ENCODE assay signal across 9 cellular contexts in genomic region chr1:154860154-154860870, GRCh38. TPM values are rescaled to one million over a fixed set of nuclear protein-coding genes. Genes with fewer than 3 reads are reported as not detected.
DNase-seq lines count a peak whose midpoint lies in the region; ATAC-seq and TF ChIP-seq lines count a peak whose summit lies in the region.
"Had no signal": no experiment of that assay in that cellular context is flagged by ENCODE, and none has a peak within 500 bp of the region (broad histone marks: within the 10 kb centered on the region; RNA-seq: fewer than 3 reads in every experiment).

No MANE protein-coding gene starts in this region.

- TF ChIP-seq CTCF in CD8-positive, alpha-beta T cell (IDR thresholded peaks at IDR 0.05) = no peak

- intact Hi-C loops in CD8-positive, alpha-beta T cell (cut with DNase I, micrococcal nuclease) = no loop called here

- DNase-seq in activated naive CD4-positive, alpha-beta T cell treated with anti-CD3 and anti-CD28 coated beads, Interleukin-2, amount 50 U/mL, for 72 hours (ENCODE audit: low spot score in 2 of 2) = no peak
- DNase-seq in activated naive CD4-positive, alpha-beta T cell treated with anti-CD3 and anti-CD28 coated beads, Interleukin-2, amount 10 ng/mL, durations not matched to agents 7 days and 5 days = no peak
- peak; percentile 50 for DNase-seq in stimulated activated naive B cell treated with anti-CD40 and anti-IgM and Interleukin-4, amounts not matched to agents 10 μg/mL and 1 μg/mL and 100 μg/mL, for 72 hours
- no peak for DNase-seq in ureter (ENCODE audit: low spot score)
- no peak for DNase-seq in dermis blood vessel endothelial cell
- no peak for DNase-seq in CD8-positive, alpha-beta T cell
- DNase-seq: kidney had no signal

- CTCF ChIA-PET in activated naive CD4-positive, alpha-beta T cell treated with anti-CD3 and anti-CD28 coated beads, Interleukin-2, amount 10 ng/mL, durations not matched to agents 7 days and 5 days (lab: Charles Lee) = interaction anchor here (1.5 to 1.6 kb wide), 2 partner anchors 11 to 18 kb away, joined by 3 to 4 read pairs; no protein-coding TSS in a partner anchor
- CTCF ChIA-PET in CD8-positive, alpha-beta T cell (lab: Charles Lee) = interaction anchor here (1.4 kb wide), 1 partner anchor 18 kb away, joined by 4 read pairs; no protein-coding TSS in a partner anchor

- TF ChIP-seq POLR2A in Raji (IDR thresholded peaks at IDR 0.05; ENCODE audit: insufficient read depth, low read depth, low read length) = peak; percentile 67

- no peaks in the 10 kb centered on the region for H3K36me3 Mint-ChIP-seq in activated naive CD4-positive, alpha-beta T cell treated with anti-CD3 and anti-CD28 coated beads, Interleukin-2, amount 50 U/mL, for 72 hours
- no peaks in the 10 kb centered on the region for H3K36me3 Mint-ChIP-seq in activated naive CD4-positive, alpha-beta T cell treated with anti-CD3 and anti-CD28 coated beads, Interleukin-2, amount 10 ng/mL, durations not matched to agents 7 days and 5 days
- H3K36me3 Mint-ChIP-seq in stimulated activated naive B cell treated with anti-CD40 and anti-IgM and Interleukin-4, amounts not matched to agents 10 μg/mL and 1 μg/mL and 100 μg/mL, for 72 hours = no peaks in the 10 kb centered on the region
- no peaks in the 10 kb centered on the region for H3K36me3 Mint-ChIP-seq in CD8-positive, alpha-beta T cell

- no peaks in the 10 kb centered on the region for H3K9me3 Mint-ChIP-seq in activated naive CD4-positive, alpha-beta T cell treated with anti-CD3 and anti-CD28 coated beads, Interleukin-2, amount 50 U/mL, for 72 hours
- H3K9me3 Mint-ChIP-seq in activated naive CD4-positive, alpha-beta T cell treated with anti-CD3 and anti-CD28 coated beads, Interleukin-2, amount 10 ng/mL, durations not matched to agents 7 days and 5 days = no peaks in the 10 kb centered on the region
- no peaks in the 10 kb centered on the region for H3K9me3 Mint-ChIP-seq in stimulated activated naive B cell treated with anti-CD40 and anti-IgM and Interleukin-4, amounts not matched to agents 10 μg/mL and 1 μg/mL and 100 μg/mL, for 72 hours
- H3K9me3 Mint-ChIP-seq in CD8-positive, alpha-beta T cell = no peaks in the 10 kb centered on the region

- H3K4me1 Mint-ChIP-seq in activated naive CD4-positive, alpha-beta T cell treated with anti-CD3 and anti-CD28 coated beads, Interleukin-2, amount 10 ng/mL, durations not matched to agents 7 days and 5 days = peaks cover 8% of the 10 kb centered on the region
- H3K4me1 Mint-ChIP-seq in stimulated activated naive B cell treated with anti-CD40 and anti-IgM and Interleukin-4, amounts not matched to agents 10 μg/mL and 1 μg/mL and 100 μg/mL, for 72 hours = peaks cover 49 to 51% of the 10 kb centered on the region in 2 donors
- no peaks in the 10 kb centered on the region for H3K4me1 Mint-ChIP-seq in CD8-positive, alpha-beta T cell (ENCODE audit: low read depth)

- no peak overlapping the region for H3K27ac ChIP-seq in CD8-positive, alpha-beta T cell (ENCODE audit: low read depth, low read length)

- no peak overlapping the region for H3K4me3 Mint-ChIP-seq in activated naive CD4-positive, alpha-beta T cell treated with anti-CD3 and anti-CD28 coated beads, Interleukin-2, amount 10 ng/mL, durations not matched to agents 7 days and 5 days
- peak overlapping the region; percentile 57 to 66 for H3K4me3 Mint-ChIP-seq in stimulated activated naive B cell treated with anti-CD40 and anti-IgM and Interleukin-4, amounts not matched to agents 10 μg/mL and 1 μg/mL and 100 μg/mL, for 72 hours
- H3K4me3 Mint-ChIP-seq in CD8-positive, alpha-beta T cell = no peak overlapping the region

- no peaks in the 10 kb centered on the region for H3K36me3 ChIP-seq in CD8-positive, alpha-beta T cell (ENCODE audit: insufficient read depth, low read length)

- POLR2A ChIA-PET in CD8-positive, alpha-beta T cell (lab: Charles Lee) = no interaction called here

- H3K27me3 Mint-ChIP-seq in activated naive CD4-positive, alpha-beta T cell treated with anti-CD3 and anti-CD28 coated beads, Interleukin-2, amount 10 ng/mL, durations not matched to agents 7 days and 5 days = peaks cover 47% of the 10 kb centered on the region
- H3K27me3 Mint-ChIP-seq in stimulated activated naive B cell treated with anti-CD40 and anti-IgM and Interleukin-4, amounts not matched to agents 10 μg/mL and 1 μg/mL and 100 μg/mL, for 72 hours = peaks cover 17 to 22% of the 10 kb centered on the region in 2 donors
- peaks cover 2% of the 10 kb centered on the region for H3K27me3 Mint-ChIP-seq in CD8-positive, alpha-beta T cell (ENCODE audit: low read depth)

- no peaks in the 10 kb centered on the region for H3K9me3 ChIP-seq in CD8-positive, alpha-beta T cell (ENCODE audit: low read length)

- peak in 1 of 2 donors; percentile 40 for ATAC-seq in activated naive CD4-positive, alpha-beta T cell treated with anti-CD3 and anti-CD28 coated beads, Interleukin-2, amount 50 U/mL, for 72 hours
- ATAC-seq in HG02970 (IDR thresholded peaks at IDR 0.05; ENCODE audit: low FRiP score, unreplicated experiment) = peak; percentile 43
- peak; percentile 67 to 69 for ATAC-seq in stimulated activated naive B cell treated with anti-CD40 and anti-IgM and Interleukin-4, amounts not matched to agents 10 μg/mL and 1 μg/mL and 100 μg/mL, for 72 hours (replicated peaks)
- ATAC-seq in CD8-positive, alpha-beta T cell = no peak

- H3K27ac Mint-ChIP-seq in activated naive CD4-positive, alpha-beta T cell treated with anti-CD3 and anti-CD28 coated beads, Interleukin-2, amount 50 U/mL, for 72 hours = peak overlapping the region; percentile 80 to 91
- H3K27ac Mint-ChIP-seq in activated naive CD4-positive, alpha-beta T cell treated with anti-CD3 and anti-CD28 coated beads, Interleukin-2, amount 10 ng/mL, durations not matched to agents 7 days and 5 days = no peak overlapping the region
- H3K27ac Mint-ChIP-seq in stimulated activated naive B cell treated with anti-CD40 and anti-IgM and Interleukin-4, amounts not matched to agents 10 μg/mL and 1 μg/mL and 100 μg/mL, for 72 hours = peak overlapping the region; percentile 88
- H3K27ac Mint-ChIP-seq in CD8-positive, alpha-beta T cell = no peak overlapping the region

- H3K4me3 ChIP-seq in CD8-positive, alpha-beta T cell (ENCODE audit: low read depth, low read length) = no peak overlapping the region

- H3K27me3 ChIP-seq in CD8-positive, alpha-beta T cell (ENCODE audit: insufficient read depth, low read length) = no peaks in the 10 kb centered on the region

- no peaks in the 10 kb centered on the region for H3K4me1 ChIP-seq in CD8-positive, alpha-beta T cell (ENCODE audit: insufficient read depth, low read length)

RNA-seq across cellular contexts. Expression of gene KCNN3, which starts 9.8 kb away (rescaled TPM):
- under 1 TPM; 0.04 to 0.32 TPM for total RNA-seq in activated naive CD4-positive, alpha-beta T cell treated with anti-CD3 and anti-CD28 coated beads, Interleukin-2, amount 50 U/mL, for 72 hours
- total RNA-seq in ureter (5.4 TPM), dermis blood vessel endothelial cell (1.7 and 3.6 TPM in 2 replicates)
- total RNA-seq in CD8-positive, alpha-beta T cell = under 1 TPM in 1 of 2 experiments, not detected in 1; 0.03 TPM

Comparison
In these comparisons a context has a peak if more than half of its experiments do, and no peak if none do; other contexts are left out.
1. H3K27ac Mint-ChIP-seq: peak in activated naive CD4-positive, alpha-beta T cell treated with anti-CD3 and anti-CD28 coated beads, Interleukin-2, amount 50 U/mL, for 72 hours (2 of 2) and stimulated activated naive B cell treated with anti-CD40 and anti-IgM and Interleukin-4, amounts not matched to agents 10 μg/mL and 1 μg/mL and 100 μg/mL, for 72 hours (single experiment); none in activated naive CD4-positive, alpha-beta T cell treated with anti-CD3 and anti-CD28 coated beads, Interleukin-2, amount 10 ng/mL, durations not matched to agents 7 days and 5 days (single experiment) and CD8-positive, alpha-beta T cell (single experiment).
2. H3K4me3 Mint-ChIP-seq: peak in stimulated activated naive B cell treated with anti-CD40 and anti-IgM and Interleukin-4, amounts not matched to agents 10 μg/mL and 1 μg/mL and 100 μg/mL, for 72 hours (2 of 2); none in activated naive CD4-positive, alpha-beta T cell treated with anti-CD3 and anti-CD28 coated beads, Interleukin-2, amount 10 ng/mL, durations not matched to agents 7 days and 5 days (single experiment) and CD8-positive, alpha-beta T cell (single experiment).